ENCODE assay signal across 1 cellular context in genomic region chr15:40232625-40233070, GRCh38.
TF ChIP-seq lines count a peak whose summit lies in the region.

No MANE protein-coding gene starts in this region.

TF ChIP-seq in SK-N-SH, 30 proteins besides CTCF, POLR2A, EP300 and RAD21:
- TF ChIP-seq PBX3 (IDR thresholded peaks at IDR 0.05) = no peak
- TF ChIP-seq MEF2A (IDR thresholded peaks at IDR 0.05; ENCODE audit: borderline replicate concordance, low read depth) = no peak
- no peak for TF ChIP-seq MXI1 (IDR thresholded peaks at IDR 0.05; ENCODE audit: low read depth, low read length)
- no peak for TF ChIP-seq YY1 (IDR thresholded peaks at IDR 0.05; ENCODE audit: low read depth)
- no peak for TF ChIP-seq MAX (IDR thresholded peaks at IDR 0.05; ENCODE audit: low read depth)
- no peak for TF ChIP-seq TCF12 (IDR thresholded peaks at IDR 0.05)
- TF ChIP-seq TEAD4 (IDR thresholded peaks at IDR 0.05; ENCODE audit: borderline replicate concordance, insufficient read depth) = no peak
- no peak for TF ChIP-seq FOXM1 (IDR thresholded peaks at IDR 0.05; ENCODE audit: low read depth)
- no peak for TF ChIP-seq EZH2phosphoT487 (IDR thresholded peaks at IDR 0.05; ENCODE audit: borderline replicate concordance, low read depth)
- TF ChIP-seq REST (IDR thresholded peaks at IDR 0.05; ENCODE audit: low read depth, low read length) = no peak
